In genomic region chrX:49812177-49812576, GRCh38 we compare ENCODE assay signal across 1 cellular context.
A peak's percentile ranks its signal among the peaks of the same experiment; 100 is the strongest.
TF ChIP-seq lines count a peak whose summit lies in the region.

No MANE protein-coding gene starts in this region.

TF ChIP-seq in HepG2, 621 proteins besides CTCF, POLR2A, EP300 and RAD21 (continued from another document and continues in another):
- TF ChIP-seq, protein P1, sequence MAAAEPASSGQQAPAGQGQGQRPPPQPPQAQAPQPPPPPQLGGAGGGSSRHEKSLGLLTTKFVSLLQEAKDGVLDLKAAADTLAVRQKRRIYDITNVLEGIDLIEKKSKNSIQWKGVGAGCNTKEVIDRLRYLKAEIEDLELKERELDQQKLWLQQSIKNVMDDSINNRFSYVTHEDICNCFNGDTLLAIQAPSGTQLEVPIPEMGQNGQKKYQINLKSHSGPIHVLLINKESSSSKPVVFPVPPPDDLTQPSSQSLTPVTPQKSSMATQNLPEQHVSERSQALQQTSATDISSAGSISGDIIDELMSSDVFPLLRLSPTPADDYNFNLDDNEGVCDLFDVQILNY (CRISPR knock-in tag; conservative IDR thresholded peaks at IDR 0.05), result no peak
- TF ChIP-seq ZNF660 (CRISPR knock-in tag; IDR thresholded peaks at IDR 0.05; ENCODE audit: borderline replicate concordance, low read depth) (no peak), NR1H2 (CRISPR knock-in tag; IDR thresholded peaks at IDR 0.05; ENCODE audit: borderline replicate concordance, low read depth) (no peak), ISX (CRISPR knock-in tag; conservative IDR thresholded peaks at IDR 0.05) (no peak), ZMYM2 (CRISPR knock-in tag; IDR thresholded peaks at IDR 0.05) (no peak), SNRNP70 (IDR thresholded peaks at IDR 0.05; ENCODE audit: low read depth, low read length) (no peak), ZNF629 (CRISPR knock-in tag; conservative IDR thresholded peaks at IDR 0.05) (no peak), CERS6 (CRISPR knock-in tag; IDR thresholded peaks at IDR 0.05) (no peak), CHD4 (IDR thresholded peaks at IDR 0.05; ENCODE audit: borderline replicate concordance, low read length) (no peak), NONO (IDR thresholded peaks at IDR 0.05) (no peak), NONO (CRISPR knock-in tag; conservative IDR thresholded peaks at IDR 0.05) (no peak), HOXA7 (CRISPR knock-in tag; IDR thresholded peaks at IDR 0.05) (no peak), ZNF343 (CRISPR knock-in tag; IDR thresholded peaks at IDR 0.05) (no peak), ZSCAN29 (CRISPR knock-in tag; conservative IDR thresholded peaks at IDR 0.05) (no peak), CREM (IDR thresholded peaks at IDR 0.05) (peak; percentile 93), CREM (CRISPR knock-in tag; IDR thresholded peaks at IDR 0.05) (no peak), ZBTB33 (CRISPR knock-in tag; IDR thresholded peaks at IDR 0.05) (no peak), IRF2 (CRISPR knock-in tag; IDR thresholded peaks at IDR 0.05) (no peak), ZNF274 (CRISPR knock-in tag; IDR thresholded peaks at IDR 0.05) (no peak), SSRP1 (CRISPR knock-in tag; IDR thresholded peaks at IDR 0.05) (no peak), SNAPC2 (CRISPR knock-in tag; IDR thresholded peaks at IDR 0.05) (no peak), ZNF569 (CRISPR knock-in tag; IDR thresholded peaks at IDR 0.05; ENCODE audit: borderline replicate concordance) (no peak), YY1 (IDR thresholded peaks at IDR 0.05; ENCODE audit: insufficient read depth, insufficient replicate concordance, low read depth, low read length) (no peak), ZNF605 (CRISPR knock-in tag; IDR thresholded peaks at IDR 0.05) (no peak), ZNF234 (CRISPR knock-in tag; conservative IDR thresholded peaks at IDR 0.05) (no peak), SUZ12 (IDR thresholded peaks at IDR 0.05; ENCODE audit: low read depth, low read length) (no peak), THAP7 (CRISPR knock-in tag; IDR thresholded peaks at IDR 0.05) (no peak), MEIS1 (CRISPR knock-in tag; IDR thresholded peaks at IDR 0.05; ENCODE audit: borderline replicate concordance) (no peak), ZNF432 (CRISPR knock-in tag; IDR thresholded peaks at IDR 0.05; ENCODE audit: borderline replicate concordance) (no peak), ZIK1 (CRISPR knock-in tag; IDR thresholded peaks at IDR 0.05; ENCODE audit: borderline replicate concordance, low read depth) (no peak), ELF1 (CRISPR knock-in tag; IDR thresholded peaks at IDR 0.05) (no peak), HNRNPH1 (optimal IDR thresholded peaks at IDR 0.05; ENCODE audit: low read depth, low read length) (no peak), ZBTB7B (CRISPR knock-in tag; IDR thresholded peaks at IDR 0.05) (0 out of 2 replicates have a peak, but pooled peaks have one; percentile 10), ZNF10 (CRISPR knock-in tag; IDR thresholded peaks at IDR 0.05; ENCODE audit: borderline replicate concordance, low read depth) (no peak), TP53 (CRISPR knock-in tag; conservative IDR thresholded peaks at IDR 0.05) (no peak), THAP9 (CRISPR knock-in tag; IDR thresholded peaks at IDR 0.05; ENCODE audit: borderline replicate concordance) (no peak)
- TF ChIP-seq, protein P2, sequence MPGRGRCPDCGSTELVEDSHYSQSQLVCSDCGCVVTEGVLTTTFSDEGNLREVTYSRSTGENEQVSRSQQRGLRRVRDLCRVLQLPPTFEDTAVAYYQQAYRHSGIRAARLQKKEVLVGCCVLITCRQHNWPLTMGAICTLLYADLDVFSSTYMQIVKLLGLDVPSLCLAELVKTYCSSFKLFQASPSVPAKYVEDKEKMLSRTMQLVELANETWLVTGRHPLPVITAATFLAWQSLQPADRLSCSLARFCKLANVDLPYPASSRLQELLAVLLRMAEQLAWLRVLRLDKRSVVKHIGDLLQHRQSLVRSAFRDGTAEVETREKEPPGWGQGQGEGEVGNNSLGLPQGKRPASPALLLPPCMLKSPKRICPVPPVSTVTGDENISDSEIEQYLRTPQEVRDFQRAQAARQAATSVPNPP (CRISPR knock-in tag; IDR thresholded peaks at IDR 0.05), result no peak
- TF ChIP-seq, protein P3, sequence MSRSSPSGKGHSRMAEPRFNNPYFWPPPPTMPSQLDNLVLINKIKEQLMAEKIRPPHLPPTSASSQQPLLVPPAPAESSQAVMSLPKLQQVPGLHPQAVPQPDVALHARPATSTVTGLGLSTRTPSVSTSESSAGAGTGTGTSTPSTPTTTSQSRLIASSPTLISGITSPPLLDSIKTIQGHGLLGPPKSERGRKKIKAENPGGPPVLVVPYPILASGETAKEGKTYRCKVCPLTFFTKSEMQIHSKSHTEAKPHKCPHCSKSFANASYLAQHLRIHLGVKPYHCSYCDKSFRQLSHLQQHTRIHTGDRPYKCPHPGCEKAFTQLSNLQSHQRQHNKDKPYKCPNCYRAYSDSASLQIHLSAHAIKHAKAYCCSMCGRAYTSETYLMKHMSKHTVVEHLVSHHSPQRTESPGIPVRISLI (CRISPR knock-in tag; IDR thresholded peaks at IDR 0.05; ENCODE audit: borderline replicate concordance), result no peak
- TF ChIP-seq, protein P4, sequence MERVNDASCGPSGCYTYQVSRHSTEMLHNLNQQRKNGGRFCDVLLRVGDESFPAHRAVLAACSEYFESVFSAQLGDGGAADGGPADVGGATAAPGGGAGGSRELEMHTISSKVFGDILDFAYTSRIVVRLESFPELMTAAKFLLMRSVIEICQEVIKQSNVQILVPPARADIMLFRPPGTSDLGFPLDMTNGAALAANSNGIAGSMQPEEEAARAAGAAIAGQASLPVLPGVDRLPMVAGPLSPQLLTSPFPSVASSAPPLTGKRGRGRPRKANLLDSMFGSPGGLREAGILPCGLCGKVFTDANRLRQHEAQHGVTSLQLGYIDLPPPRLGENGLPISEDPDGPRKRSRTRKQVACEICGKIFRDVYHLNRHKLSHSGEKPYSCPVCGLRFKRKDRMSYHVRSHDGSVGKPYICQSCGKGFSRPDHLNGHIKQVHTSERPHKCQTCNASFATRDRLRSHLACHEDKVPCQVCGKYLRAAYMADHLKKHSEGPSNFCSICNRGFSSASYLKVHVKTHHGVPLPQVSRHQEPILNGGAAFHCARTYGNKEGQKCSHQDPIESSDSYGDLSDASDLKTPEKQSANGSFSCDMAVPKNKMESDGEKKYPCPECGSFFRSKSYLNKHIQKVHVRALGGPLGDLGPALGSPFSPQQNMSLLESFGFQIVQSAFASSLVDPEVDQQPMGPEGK (CRISPR knock-in tag; IDR thresholded peaks at IDR 0.05), result peak; percentile 24; the same call in 1 of the 2 replicates
- TF ChIP-seq, protein P5, sequence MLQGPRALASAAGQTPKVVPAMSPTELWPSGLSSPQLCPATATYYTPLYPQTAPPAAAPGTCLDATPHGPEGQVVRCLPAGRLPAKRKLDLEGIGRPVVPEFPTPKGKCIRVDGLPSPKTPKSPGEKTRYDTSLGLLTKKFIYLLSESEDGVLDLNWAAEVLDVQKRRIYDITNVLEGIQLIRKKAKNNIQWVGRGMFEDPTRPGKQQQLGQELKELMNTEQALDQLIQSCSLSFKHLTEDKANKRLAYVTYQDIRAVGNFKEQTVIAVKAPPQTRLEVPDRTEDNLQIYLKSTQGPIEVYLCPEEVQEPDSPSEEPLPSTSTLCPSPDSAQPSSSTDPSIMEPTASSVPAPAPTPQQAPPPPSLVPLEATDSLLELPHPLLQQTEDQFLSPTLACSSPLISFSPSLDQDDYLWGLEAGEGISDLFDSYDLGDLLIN (CRISPR knock-in tag; IDR thresholded peaks at IDR 0.05; ENCODE audit: borderline replicate concordance), result no peak
- TF ChIP-seq, protein P6, sequence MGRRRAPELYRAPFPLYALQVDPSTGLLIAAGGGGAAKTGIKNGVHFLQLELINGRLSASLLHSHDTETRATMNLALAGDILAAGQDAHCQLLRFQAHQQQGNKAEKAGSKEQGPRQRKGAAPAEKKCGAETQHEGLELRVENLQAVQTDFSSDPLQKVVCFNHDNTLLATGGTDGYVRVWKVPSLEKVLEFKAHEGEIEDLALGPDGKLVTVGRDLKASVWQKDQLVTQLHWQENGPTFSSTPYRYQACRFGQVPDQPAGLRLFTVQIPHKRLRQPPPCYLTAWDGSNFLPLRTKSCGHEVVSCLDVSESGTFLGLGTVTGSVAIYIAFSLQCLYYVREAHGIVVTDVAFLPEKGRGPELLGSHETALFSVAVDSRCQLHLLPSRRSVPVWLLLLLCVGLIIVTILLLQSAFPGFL (CRISPR knock-in tag; IDR thresholded peaks at IDR 0.05), result no peak
- TF ChIP-seq, protein P7, sequence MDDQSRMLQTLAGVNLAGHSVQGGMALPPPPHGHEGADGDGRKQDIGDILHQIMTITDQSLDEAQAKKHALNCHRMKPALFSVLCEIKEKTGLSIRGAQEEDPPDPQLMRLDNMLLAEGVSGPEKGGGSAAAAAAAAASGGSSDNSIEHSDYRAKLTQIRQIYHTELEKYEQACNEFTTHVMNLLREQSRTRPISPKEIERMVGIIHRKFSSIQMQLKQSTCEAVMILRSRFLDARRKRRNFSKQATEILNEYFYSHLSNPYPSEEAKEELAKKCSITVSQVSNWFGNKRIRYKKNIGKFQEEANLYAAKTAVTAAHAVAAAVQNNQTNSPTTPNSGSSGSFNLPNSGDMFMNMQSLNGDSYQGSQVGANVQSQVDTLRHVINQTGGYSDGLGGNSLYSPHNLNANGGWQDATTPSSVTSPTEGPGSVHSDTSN (CRISPR knock-in tag; IDR thresholded peaks at IDR 0.05; ENCODE audit: borderline replicate concordance), result no peak
